In the genomic region with DNA sequence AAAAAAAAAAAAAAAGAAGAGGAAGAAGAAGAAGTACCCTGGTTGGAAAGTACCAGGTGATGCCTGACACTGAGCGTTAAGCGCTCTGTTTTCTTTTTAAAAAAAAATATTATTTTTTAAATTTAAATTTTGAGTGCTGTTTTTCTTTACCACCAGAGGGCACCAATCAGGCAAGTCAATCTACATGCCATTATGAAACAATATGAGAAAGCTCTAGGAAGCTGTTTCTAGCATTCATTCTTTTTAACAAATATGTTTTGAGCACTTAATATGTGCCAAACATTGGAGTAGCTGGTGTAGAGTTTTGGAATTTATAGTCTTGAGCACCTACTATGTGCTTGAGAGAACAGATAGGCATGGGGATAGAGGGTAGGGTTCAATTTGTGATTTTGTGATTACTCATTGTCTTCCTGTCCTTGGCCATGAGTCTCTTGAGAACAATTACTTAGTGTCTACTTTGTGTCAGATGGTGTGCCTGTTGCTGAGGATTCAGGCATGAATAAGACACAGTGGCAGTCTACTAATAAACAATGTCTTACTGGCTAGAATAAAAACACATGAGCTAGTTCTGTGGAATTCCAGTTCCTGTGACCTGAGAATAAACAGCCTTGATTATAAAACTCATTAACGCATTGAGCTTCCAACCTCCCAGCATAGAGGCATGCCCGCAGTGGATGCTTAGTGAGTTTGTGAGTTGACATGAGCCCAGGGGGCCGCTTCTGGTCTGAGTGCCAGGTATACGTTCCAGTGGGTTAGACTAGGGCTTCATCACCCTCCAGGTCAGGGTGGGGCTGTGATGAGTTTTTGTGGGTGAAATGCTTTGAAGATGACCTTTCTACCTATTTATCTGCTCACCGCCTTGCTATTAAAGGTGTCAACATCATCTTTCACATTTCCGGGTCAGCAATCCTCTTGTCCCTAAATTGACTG, we compare ENCODE assay signal across 7 cellular contexts. TPM values are rescaled to one million over a fixed set of nuclear protein-coding genes. Genes with fewer than 3 reads are reported as not detected.
DNase-seq lines count a peak whose midpoint lies in the region; ATAC-seq, FAIRE-seq and TF ChIP-seq lines count a peak whose summit lies in the region.

No MANE protein-coding gene starts in this region.

- no peak for FAIRE-seq in HTR-8/SVneo (lab: Jason Lieb, UNC)
- FAIRE-seq in H1 (lab: Jason Lieb, UNC), result no peak

- H3K4me3 Mint-ChIP-seq in naive thymus-derived CD4-positive, alpha-beta T cell, result peak overlapping the region in 1 of 10 donors; percentile 49

- no peak overlapping the region for H2AK5ac ChIP-seq in H1 (ENCODE audit: low read depth, low read length)

- no peak overlapping the region for H2BK15ac ChIP-seq in H1 (ENCODE audit: low read length)

- no peak overlapping the region for H3K4me3 ChIP-seq in H1 (ENCODE audit: extremely low read depth in 1 of 4, insufficient read depth in 2 of 4, low read depth in 3 of 4, low read length in 4 of 4)
- no peak overlapping the region for H3K4me3 ChIP-seq in naive thymus-derived CD4-positive, alpha-beta T cell (ENCODE audit: low read length)

- H3K27me3 Mint-ChIP-seq in naive thymus-derived CD4-positive, alpha-beta T cell, result peaks cover 0 to 9% (median 0%) of the 10 kb centered on the region in 5 donors

- H3K36me3 ChIP-seq in H1 (ENCODE audit: control insufficient read depth in 2 of 4, insufficient read depth in 4 of 4, low read length in 3 of 4), result no peaks in the 10 kb centered on the region
- no peaks in the 10 kb centered on the region for H3K36me3 ChIP-seq in naive thymus-derived CD4-positive, alpha-beta T cell (ENCODE audit: control insufficient read depth in 2 of 3, insufficient read depth in 3 of 3, low read length in 3 of 3)

- H2AFZ ChIP-seq in H1 (ENCODE audit: low read length), result no peak overlapping the region

- H3K27ac ChIP-seq in H1 (ENCODE audit: low read depth, low read length), result no peak overlapping the region
- H3K27ac ChIP-seq in naive thymus-derived CD4-positive, alpha-beta T cell (ENCODE audit: low read depth, low read length), result peak overlapping the region; percentile 8

- no peak overlapping the region for H2BK120ac ChIP-seq in H1 (replicated peaks; ENCODE audit: low read depth, low read length)

- H3K9ac ChIP-seq in H1 (replicated peaks in 1 of 4; ENCODE audit: extremely low read depth in 1 of 4, low read depth in 3 of 4, low read length in 3 of 4), result no peak overlapping the region

- H2BK20ac ChIP-seq in H1 (ENCODE audit: low read length), result 0 out of 2 replicates have a peak overlapping the region, but pooled peaks have one; percentile 9

- H3K4me2 ChIP-seq in H1 (ENCODE audit: insufficient read depth in 1 of 2, low read depth in 2 of 2, low read length in 2 of 2), result no peak overlapping the region

- DNase-seq in Daoy (ENCODE audit: low read depth) (peak; percentile 76), HTR-8/SVneo (ENCODE audit: insufficient read length, low spot score) (peak; percentile 15), SK-MEL-5 (ENCODE audit: low read depth, low spot score) (peak; percentile 92), H1 (ENCODE audit: low read depth in 1 of 2, low spot score in 2 of 2) (no peak)
- DNase-seq in naive thymus-derived CD4-positive, alpha-beta T cell, result peak in 7 of 9 donors; percentile 49 to 74 (median 65)

- no peaks in the 10 kb centered on the region for H3K9me3 ChIP-seq in H1 (ENCODE audit: insufficient read depth in 2 of 2, low read depth in 1 of 2, low read length in 1 of 2)
- no peaks in the 10 kb centered on the region for H3K9me3 ChIP-seq in naive thymus-derived CD4-positive, alpha-beta T cell (ENCODE audit: control insufficient read depth in 2 of 3, low read length in 3 of 3)

- H3K79me1 ChIP-seq in H1 (ENCODE audit: low read depth, low read length), result 0 out of 2 replicates have a peak, but pooled peaks cover 2% of the 10 kb centered on the region

- WGBS in H1 (ENCODE audit: extremely low coverage in 1 of 2, insufficient coverage in 1 of 2, insufficient read length in 1 of 2, insufficient replicate concordance in 2 of 2, low coverage in 1 of 2, low lambda C conversion rate in 2 of 2, missing lambda C conversion rate in 1 of 2), 2 experiments, result 81% methylated on average over 8 of the region's 8 CpGs; no CpG with 5 or more reads in 1 of the 2 experiments

- POLR2A ChIA-PET in H1 (lab: Charles Lee; ENCODE audit: partially characterized antibody), result interaction anchor here (0.6 to 0.7 kb wide), 4 partner anchors 10 to 122 kb away, joined by 3 to 6 read pairs (median 3); no protein-coding TSS in a partner anchor
- POLR2A ChIA-PET in naive thymus-derived CD4-positive, alpha-beta T cell (lab: Charles Lee), result interaction anchor here (1.0 to 1.3 kb wide), 2 partner anchors 10 to 38 kb away, joined by 4 to 7 read pairs; no protein-coding TSS in a partner anchor

- TF ChIP-seq POLR2A in H1 (IDR thresholded peaks at IDR 0.05; ENCODE audit: control extremely low read depth in 1 of 2, low read depth in 2 of 2, low read length in 2 of 2), result no peak

- TF ChIP-seq CTCF in H1 (IDR thresholded peaks at IDR 0.05; ENCODE audit: control extremely low read depth in 1 of 3, insufficient read depth in 1 of 3, low read depth in 1 of 3, low read length in 3 of 3), result peak in 2 of 3 experiments; percentile 33 to 36; a peak in 2 of 4 replicates

- peak; percentile 28 to 33 for TF ChIP-seq RAD21 in H1 (IDR thresholded peaks at IDR 0.05 in 1 of 2, conservative IDR thresholded peaks at IDR 0.05 in 1 of 2; ENCODE audit: low read depth in 2 of 2, low read length in 2 of 2)

- H3K27ac Mint-ChIP-seq in naive thymus-derived CD4-positive, alpha-beta T cell, result peak overlapping the region in 8 of 9 donors; percentile 63 to 93 (median 87)

- peak; percentile 1 for ATAC-seq in naive thymus-derived CD4-positive, alpha-beta T cell
- ATAC-seq in HG03139 (IDR thresholded peaks at IDR 0.05; ENCODE audit: unreplicated experiment), result no peak
- no peak for ATAC-seq in HG03442 (IDR thresholded peaks at IDR 0.05; ENCODE audit: unreplicated experiment)

- CTCF ChIA-PET in H1 (lab: Charles Lee; ENCODE audit: partially characterized antibody), result interaction anchor here (0.6 to 4.2 kb wide), 39 partner anchors 8 to 1604 kb away, joined by 3 to 27 read pairs (median 5); partner anchors contain the start of gene PRSS3
- CTCF ChIA-PET in naive thymus-derived CD4-positive, alpha-beta T cell (lab: Charles Lee), result interaction anchor here (0.6 to 5.0 kb wide), 18 partner anchors 10 to 559 kb away, joined by 3 to 87 read pairs (median 3); no protein-coding TSS in a partner anchor

- no peaks in the 10 kb centered on the region for H3K9me3 Mint-ChIP-seq in naive thymus-derived CD4-positive, alpha-beta T cell

- no peak overlapping the region for H3K56ac ChIP-seq in H1 (replicated peaks; ENCODE audit: insufficient read length, low read depth, low read length)

- H3K14ac ChIP-seq in H1 (ENCODE audit: insufficient read length), result no peak overlapping the region

- peaks cover 0 to 4% (median 0%) of the 10 kb centered on the region in 5 donors for H3K36me3 Mint-ChIP-seq in naive thymus-derived CD4-positive, alpha-beta T cell

- intact Hi-C loops in naive thymus-derived CD4-positive, alpha-beta T cell (cut with micrococcal nuclease), result loop anchor here (1.0 to 10.0 kb wide), 8 partner anchors 38 to 1301 kb away; partner anchors contain the start of genes ATOSB (in 1 of the 2), ENHO (in 1 of the 2) and SIGMAR1 (in 1 of the 2)

- H3K4me1 ChIP-seq in H1 (replicated peaks in 1 of 4; ENCODE audit: control insufficient read depth in 3 of 4, insufficient read depth in 4 of 4, low read length in 3 of 4), result peaks cover 0 to 6% (median 3%) of the 10 kb centered on the region in 4 experiments; a peak in 6 of 7 replicates
- peaks cover 9 to 10% of the 10 kb centered on the region in 2 donors for H3K4me1 ChIP-seq in naive thymus-derived CD4-positive, alpha-beta T cell (ENCODE audit: control insufficient read depth in 2 of 2, insufficient read depth in 2 of 2, low read length in 2 of 2)

- no peak for TF ChIP-seq EP300 in H1 (IDR thresholded peaks at IDR 0.05; ENCODE audit: borderline replicate concordance in 1 of 2, low read depth in 2 of 2, low read length in 2 of 2)

- H3K79me2 ChIP-seq in H1 (ENCODE audit: control insufficient read depth in 1 of 2, insufficient read depth in 2 of 2, low read length in 2 of 2), result peaks cover 5 to 8% of the 10 kb centered on the region in 2 experiments

- H3K4ac ChIP-seq in H1 (replicated peaks; ENCODE audit: insufficient read length, low read depth, low read length), result peak overlapping the region; percentile 72

- H3K4me1 Mint-ChIP-seq in naive thymus-derived CD4-positive, alpha-beta T cell, result peaks cover 5 to 38% (median 29%) of the 10 kb centered on the region in 7 donors

- H4K5ac ChIP-seq in H1 (ENCODE audit: insufficient read length, low read depth, low read length), result no peak overlapping the region

- H3K27me3 ChIP-seq in H1 (replicated peaks in 1 of 4; ENCODE audit: control insufficient read depth in 3 of 4, extremely low read depth in 1 of 4, insufficient read depth in 3 of 4, low read length in 3 of 4), result no peaks in the 10 kb centered on the region
- no peaks in the 10 kb centered on the region for H3K27me3 ChIP-seq in naive thymus-derived CD4-positive, alpha-beta T cell (ENCODE audit: control insufficient read depth in 2 of 2, insufficient read depth in 2 of 2, low read length in 2 of 2)

- no peak overlapping the region for H4K8ac ChIP-seq in H1 (ENCODE audit: extremely low read depth, insufficient read depth, low read length)

- in situ Hi-C loops in SK-MEL-5 (cut with HindIII; ENCODE audit: low pct_unique_long_range_greater_than_20kb, low sequenced_read_pairs), result no loop called here

- peaks cover 11% of the 10 kb centered on the region for H3K23me2 ChIP-seq in H1 (ENCODE audit: low read depth, low read length)

- no peak overlapping the region; the same call in 1 of the 2 replicates for H2BK12ac ChIP-seq in H1 (ENCODE audit: low read depth, low read length)

- no peak overlapping the region for H2BK5ac ChIP-seq in H1 (ENCODE audit: low read depth, low read length)

- no peak overlapping the region for H3K18ac ChIP-seq in H1 (ENCODE audit: extremely low read depth, low read length)

- no peaks in the 10 kb centered on the region for H4K20me1 ChIP-seq in H1 (replicated peaks in 1 of 2; ENCODE audit: control insufficient read depth in 1 of 2, insufficient read depth in 2 of 2, low read length in 2 of 2)

- H4K91ac ChIP-seq in H1 (replicated peaks; ENCODE audit: insufficient read length, low read length), result no peak overlapping the region

- H3K23ac ChIP-seq in H1 (ENCODE audit: insufficient read length), result no peak overlapping the region

RNA-seq across cellular contexts. Expression of gene UBE2R2, which starts 3.0 kb away (rescaled TPM):
- 15.1 and 16.1 TPM in 2 replicates for total RNA-seq in Daoy (2014; rRNA removed; shearing (Covaris generic))
- 12.2 and 12.5 TPM in 2 replicates for total RNA-seq in SK-MEL-5 (2014; rRNA removed; shearing (Covaris generic))
- 22.8 and 26.8 TPM in 2 replicates for polyA plus RNA-seq in SK-MEL-5 (2015; cell fraction: cytosol; rRNA removed)
- polyA plus RNA-seq in SK-MEL-5 (2015; cell fraction: nucleus; rRNA removed), result 5.1 and 7.6 TPM in 2 replicates
- total RNA-seq in H1 (2021; fragmentation: NEBNext Ultra II Directional; extraction: Animal tissue kit (Norgen Biotek cat#: 25700)), result 42.1 and 42.4 TPM in 2 replicates
- polyA plus RNA-seq in H1 (2011; rRNA removed), result 15.6 and 19.4 TPM in 2 replicates
- polyA plus RNA-seq in H1 (2011; cell fraction: cytosol; rRNA removed), result 21.2 TPM
- 12.1 TPM for polyA plus RNA-seq in H1 (2011; cell fraction: nucleus; rRNA removed)
- polyA plus RNA-seq in H1 (2012, experiment 1 of 2), result 33.5 to 49.2 TPM (median 34.5 TPM) in 4 replicates
- polyA plus RNA-seq in H1 (2012, experiment 2 of 2), result 35.5 TPM
- 41.1 TPM for polyA plus RNA-seq in H1 (2013, experiment 1 of 2)
- 41.0 TPM for polyA plus RNA-seq in H1 (2013, experiment 2 of 2)
- 22.7 and 23.2 TPM in 2 replicates for polyA minus RNA-seq in H1 (2011; rRNA and poly(A)+ RNA removed)
- 20.3 TPM for polyA minus RNA-seq in H1 (2011; cell fraction: cytosol; rRNA and poly(A)+ RNA removed)
- 18.8 TPM for polyA minus RNA-seq in H1 (2011; cell fraction: nucleus; rRNA and poly(A)+ RNA removed)
- 10 to 100 TPM; 27.2 to 40.8 (median 32.0) TPM for total RNA-seq in naive thymus-derived CD4-positive, alpha-beta T cell
- 10 to 100 TPM; 16.9 TPM for polyA plus RNA-seq in naive thymus-derived CD4-positive, alpha-beta T cell

RNA-seq across cellular contexts. Expression of gene PRSS3, which starts 18.6 kb away (rescaled TPM):
- total RNA-seq in Daoy (2014; rRNA removed; shearing (Covaris generic)), result 13.5 and 15.2 TPM in 2 replicates
- not detected in 2 replicates for total RNA-seq in SK-MEL-5 (2014; rRNA removed; shearing (Covaris generic))
- polyA plus RNA-seq in SK-MEL-5 (2015; cell fraction: cytosol; rRNA removed), result not detected in 2 replicates
- polyA plus RNA-seq in SK-MEL-5 (2015; cell fraction: nucleus; rRNA removed), result not detected in 2 replicates
- total RNA-seq in H1 (2021; fragmentation: NEBNext Ultra II Directional; extraction: Animal tissue kit (Norgen Biotek cat#: 25700)), result not detected in 2 replicates
- 0.12 TPM in 1 of 2 replicates, not detected in the other for polyA plus RNA-seq in H1 (2011; rRNA removed)
- polyA plus RNA-seq in H1 (2011; cell fraction: cytosol; rRNA removed), result not detected
- not detected for polyA plus RNA-seq in H1 (2011; cell fraction: nucleus; rRNA removed)
- not detected in 4 replicates for polyA plus RNA-seq in H1 (2012, experiment 1 of 2)
- not detected for polyA plus RNA-seq in H1 (2012, experiment 2 of 2)
- polyA plus RNA-seq in H1 (2013, experiment 1 of 2), result 0.14 TPM
- polyA plus RNA-seq in H1 (2013, experiment 2 of 2), result 0.13 TPM
- not detected in 2 replicates for polyA minus RNA-seq in H1 (2011; rRNA and poly(A)+ RNA removed)
- not detected for polyA minus RNA-seq in H1 (2011; cell fraction: cytosol; rRNA and poly(A)+ RNA removed)
- polyA minus RNA-seq in H1 (2011; cell fraction: nucleus; rRNA and poly(A)+ RNA removed), result not detected
- total RNA-seq in naive thymus-derived CD4-positive, alpha-beta T cell, result 1 to 10 TPM in 1 of 5 experiments, not detected in 4; 2.5 TPM
- polyA plus RNA-seq in naive thymus-derived CD4-positive, alpha-beta T cell, result not detected

Comparison
In these comparisons a context has a peak if more than half of its experiments do, and no peak if none do; other contexts are left out.
1. DNase-seq: peak in Daoy (single experiment), HTR-8/SVneo (single experiment), SK-MEL-5 (single experiment) and naive thymus-derived CD4-positive, alpha-beta T cell (7 of 9); none in H1 (0 of 2).